ENCODE assay signal across 8 cellular contexts in genomic region chr15:84955089-84955848, GRCh38. TPM values are rescaled to one million over a fixed set of nuclear protein-coding genes. Genes with fewer than 3 reads are reported as not detected.
DNase-seq lines count a peak whose midpoint lies in the region; ATAC-seq and TF ChIP-seq lines count a peak whose summit lies in the region.

No MANE protein-coding gene starts in this region.

- no TSS peak for BruUV-seq in PC-9 (replicated peaks; lab: Mats Ljungman, UMichigan)

- H2AFZ ChIP-seq in PC-9 (peak overlapping the region; percentile 60; the same call in 1 of the 2 replicates), parathyroid adenoma (peak overlapping the region; percentile 82)

- H3K9me3 Mint-ChIP-seq in CD8-positive, alpha-beta T cell, result no peaks in the 10 kb centered on the region
- no peaks in the 10 kb centered on the region for H3K9me3 Mint-ChIP-seq in activated naive CD4-positive, alpha-beta T cell treated with anti-CD3 and anti-CD28 coated beads for 36 hours

- no peaks in the 10 kb centered on the region for H3K36me3 ChIP-seq in CD8-positive, alpha-beta T cell (ENCODE audit: insufficient read depth, low read length)
- H3K36me3 ChIP-seq in PC-9 (ENCODE audit: low read depth), result no peaks in the 10 kb centered on the region
- no peaks in the 10 kb centered on the region for H3K36me3 ChIP-seq in parathyroid adenoma (ENCODE audit: control insufficient read depth, insufficient read depth, low read length)

- H3K4me3 ChIP-seq in CD8-positive, alpha-beta T cell (ENCODE audit: low read depth, low read length), result no peak overlapping the region
- H3K4me3 ChIP-seq in PC-9, result no peak overlapping the region
- no peak overlapping the region for H3K4me3 ChIP-seq in parathyroid adenoma (ENCODE audit: low read depth, low read length)

- no peak overlapping the region for H3K4me3 Mint-ChIP-seq in CD8-positive, alpha-beta T cell
- no peak overlapping the region for H3K4me3 Mint-ChIP-seq in activated naive CD4-positive, alpha-beta T cell treated with anti-CD3 and anti-CD28 coated beads for 36 hours

- no peaks in the 10 kb centered on the region for H3K79me2 ChIP-seq in PC-9 (ENCODE audit: low read depth)
- H3K79me2 ChIP-seq in parathyroid adenoma, result no peaks in the 10 kb centered on the region

- H3K4me1 Mint-ChIP-seq in CD8-positive, alpha-beta T cell (ENCODE audit: low read depth), result peaks cover 8% of the 10 kb centered on the region
- peaks cover 8% of the 10 kb centered on the region for H3K4me1 Mint-ChIP-seq in activated naive CD4-positive, alpha-beta T cell treated with anti-CD3 and anti-CD28 coated beads for 36 hours (ENCODE audit: low read depth)

- CTCF ChIA-PET in CD8-positive, alpha-beta T cell (lab: Charles Lee), result interaction anchor here (0.7 to 4.0 kb wide), 5 partner anchors 8 to 214 kb away, joined by 3 to 46 read pairs (median 4); no protein-coding TSS in a partner anchor
- CTCF ChIA-PET in HEK293T (lab: Yijun Ruan, JAX) (interaction anchor here (0.5 to 1.5 kb wide), 7 partner anchors 25 to 91 kb away, joined by 3 to 6 read pairs (median 5); no protein-coding TSS in a partner anchor), PC-9 (lab: Charles Lee) (interaction anchor here (0.6 to 1.0 kb wide), 3 partner anchors 25 to 214 kb away, joined by 3 to 5 read pairs (median 3); no protein-coding TSS in a partner anchor)
- CTCF ChIA-PET in activated naive CD4-positive, alpha-beta T cell treated with anti-CD3 and anti-CD28 coated beads for 36 hours (lab: Charles Lee), result interaction anchor here (0.6 to 1.3 kb wide), 7 partner anchors 15 to 214 kb away, joined by 3 to 6 read pairs (median 4); no protein-coding TSS in a partner anchor

- H3K27ac ChIP-seq in CD8-positive, alpha-beta T cell (ENCODE audit: low read depth, low read length), result no peak overlapping the region
- H3K27ac ChIP-seq in PC-9, result no peak overlapping the region
- H3K27ac ChIP-seq in parathyroid adenoma, result no peak overlapping the region

- no peak overlapping the region for H3K27ac Mint-ChIP-seq in CD8-positive, alpha-beta T cell
- no peak overlapping the region for H3K27ac Mint-ChIP-seq in activated naive CD4-positive, alpha-beta T cell treated with anti-CD3 and anti-CD28 coated beads for 36 hours

- H3K9me2 ChIP-seq in PC-9 (ENCODE audit: insufficient read depth), result no peaks in the 10 kb centered on the region; the same call in 1 of the 2 replicates

- intact Hi-C loops in CD8-positive, alpha-beta T cell (cut with DNase I, micrococcal nuclease), result loop anchor here (1.0 to 5.0 kb wide), 3 partner anchors 26 to 89 kb away; partner anchors contain the start of gene PDE8A (in 1 of the 2)
- intact Hi-C loops in PC-9 (cut with micrococcal nuclease; ENCODE audit: unreplicated experiment), result loop anchor here (1.0 to 2.0 kb wide), 2 partner anchors 28 to 89 kb away; no protein-coding TSS in a partner anchor
- intact Hi-C loops in activated naive CD4-positive, alpha-beta T cell treated with anti-CD3 and anti-CD28 coated beads for 36 hours (cut with micrococcal nuclease), result loop anchor here (1.0 kb wide), 2 partner anchors 89 to 214 kb away; no protein-coding TSS in a partner anchor

- H3K4me1 ChIP-seq in CD8-positive, alpha-beta T cell (ENCODE audit: insufficient read depth, low read length), result no peaks in the 10 kb centered on the region
- H3K4me1 ChIP-seq in PC-9 (replicated peaks; ENCODE audit: insufficient read depth) (peaks cover 10% of the 10 kb centered on the region), parathyroid adenoma (peaks cover 6% of the 10 kb centered on the region)

- peak; percentile 49 for ATAC-seq in CD8-positive, alpha-beta T cell
- no peak for ATAC-seq in HG03432 (IDR thresholded peaks at IDR 0.05; ENCODE audit: unreplicated experiment)
- no peak for ATAC-seq in HG03460 (IDR thresholded peaks at IDR 0.05; ENCODE audit: unreplicated experiment)

- peak in 6 of 7 experiments; percentile 5 to 60 (median 44) for DNase-seq in CD8-positive, alpha-beta T cell
- DNase-seq in HEK293T (ENCODE audit: extremely low spot score) (peak; percentile 84), PC-9 (peak; percentile 54 to 60), globus pallidus (ENCODE audit: low spot score) (peak; percentile 87)
- DNase-seq in activated naive CD4-positive, alpha-beta T cell treated with anti-CD3 and anti-CD28 coated beads for 36 hours, result peak; percentile 69

- H3K4me2 ChIP-seq in PC-9 (peak overlapping the region; percentile 63), parathyroid adenoma (ENCODE audit: low read length) (peak overlapping the region; percentile 13)

- no peaks in the 10 kb centered on the region for H3K9me3 ChIP-seq in CD8-positive, alpha-beta T cell (ENCODE audit: low read length)
- H3K9me3 ChIP-seq in PC-9 (ENCODE audit: insufficient read depth, low read depth) (no peaks in the 10 kb centered on the region), parathyroid adenoma (ENCODE audit: control insufficient read depth, low read length) (no peaks in the 10 kb centered on the region)

- H3K27me3 Mint-ChIP-seq in CD8-positive, alpha-beta T cell (ENCODE audit: low read depth), result peaks cover 12% of the 10 kb centered on the region
- peaks cover 4% of the 10 kb centered on the region for H3K27me3 Mint-ChIP-seq in activated naive CD4-positive, alpha-beta T cell treated with anti-CD3 and anti-CD28 coated beads for 36 hours (ENCODE audit: low read depth)

- H3K27me3 ChIP-seq in CD8-positive, alpha-beta T cell (ENCODE audit: insufficient read depth, low read length), result no peaks in the 10 kb centered on the region
- H3K27me3 ChIP-seq in PC-9 (ENCODE audit: insufficient read depth, low read depth) (no peaks in the 10 kb centered on the region), parathyroid adenoma (ENCODE audit: control insufficient read depth, insufficient read depth, low read length) (no peaks in the 10 kb centered on the region)

- POLR2A ChIA-PET in CD8-positive, alpha-beta T cell (lab: Charles Lee), result no interaction called here
- POLR2A ChIA-PET in HEK293T (lab: Yijun Ruan, JAX), result interaction anchor here (1.8 kb wide), 1 partner anchor 55 kb away, joined by 6 read pairs; no protein-coding TSS in a partner anchor
- POLR2A ChIA-PET in PC-9 (lab: Charles Lee; ENCODE audit: unreplicated experiment), result no interaction called here

- H4K20me1 ChIP-seq in PC-9 (ENCODE audit: insufficient read depth), result no peaks in the 10 kb centered on the region

- no peaks in the 10 kb centered on the region for H3F3A ChIP-seq in PC-9 (ENCODE audit: insufficient read depth, low read depth)

- no peaks in the 10 kb centered on the region for H3K36me3 Mint-ChIP-seq in CD8-positive, alpha-beta T cell
- H3K36me3 Mint-ChIP-seq in activated naive CD4-positive, alpha-beta T cell treated with anti-CD3 and anti-CD28 coated beads for 36 hours (ENCODE audit: low read depth), result no peaks in the 10 kb centered on the region

- H3K9ac ChIP-seq in parathyroid adenoma, result no peak overlapping the region

- peak; percentile 61 for TF ChIP-seq CTCF in CD8-positive, alpha-beta T cell (IDR thresholded peaks at IDR 0.05)
- TF ChIP-seq CTCF in PC-9 (conservative IDR thresholded peaks at IDR 0.05), result peak; percentile 76
- TF ChIP-seq CTCF in parathyroid adenoma (IDR thresholded peaks at IDR 0.05), result peak; percentile 81

TF ChIP-seq in HEK293T, 16 proteins besides CTCF, POLR2A, EP300 and RAD21:
- TF ChIP-seq PKNOX1 (IDR thresholded peaks at IDR 0.05), result no peak
- no peak for TF ChIP-seq SP1 (IDR thresholded peaks at IDR 0.05)
- no peak for TF ChIP-seq FOXK2 (IDR thresholded peaks at IDR 0.05)
- no peak for TF ChIP-seq FOXM1 (IDR thresholded peaks at IDR 0.05; ENCODE audit: borderline replicate concordance)
- TF ChIP-seq NFRKB (IDR thresholded peaks at IDR 0.05), result no peak
TF ChIP-seq in HEK293T: peak in this region for 0.

RNA-seq across cellular contexts. Expression of gene PDE8A, which starts 26.4 kb away (rescaled TPM):
- total RNA-seq in CD8-positive, alpha-beta T cell, result 10 to 100 TPM; 16.4 to 19.7 TPM
- 38.8 and 47.3 TPM in 2 replicates for total RNA-seq in PC-9 (2021)
- total RNA-seq in activated naive CD4-positive, alpha-beta T cell treated with anti-CD3 and anti-CD28 coated beads for 36 hours, result 10 to 100 TPM; 28.8 to 29.2 TPM
